ENCODE assay signal across 16 cellular contexts in the genomic region with DNA sequence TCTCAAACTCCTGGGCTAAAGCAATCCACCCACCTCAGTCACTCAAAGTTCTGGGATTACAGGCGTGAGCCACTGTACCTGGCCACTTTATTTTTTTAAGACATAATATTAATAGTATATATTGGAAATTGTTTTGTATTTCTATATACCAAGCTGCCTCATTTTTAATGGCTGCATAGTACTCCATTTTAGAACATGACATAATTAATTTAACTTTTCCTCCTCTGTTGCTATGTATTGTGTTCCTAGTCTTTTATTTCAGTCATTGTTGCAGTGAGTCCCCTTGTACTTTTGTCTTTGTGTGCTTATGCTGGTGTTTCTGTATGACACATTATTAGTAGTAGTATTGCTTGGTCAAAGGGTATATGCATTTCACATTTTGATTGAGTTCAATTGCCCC.
DNase-seq lines count a peak whose midpoint lies in the region; ATAC-seq, FAIRE-seq and TF ChIP-seq lines count a peak whose summit lies in the region.
"Had no signal": no experiment of that assay in that cellular context is flagged by ENCODE, and none has a peak within 500 bp of the region (broad histone marks: within the 10 kb centered on the region; RNA-seq: fewer than 3 reads in every experiment).

No MANE protein-coding gene starts in this region.

- no peak overlapping the region for H3K27ac ChIP-seq in CD8-positive, alpha-beta memory T cell (ENCODE audit: low read depth, low read length)
- H3K27ac ChIP-seq in kidney (ENCODE audit: low read depth in 2 of 2, low read length in 2 of 2), result no peak overlapping the region

- CTCF ChIA-PET in CD8-positive, alpha-beta memory T cell (lab: Charles Lee), result interaction anchor here (1.3 to 2.4 kb wide), 4 partner anchors 9 to 179 kb away, joined by 3 to 7 read pairs (median 6); a partner anchor contains a TSS

- H3K9ac ChIP-seq in kidney (ENCODE audit: low read length in 2 of 2), result no peak overlapping the region

- no peak for TF ChIP-seq CTCF in kidney (IDR thresholded peaks at IDR 0.05; ENCODE audit: borderline replicate concordance, extremely low read depth, insufficient read depth)

- ATAC-seq in HG02885 (IDR thresholded peaks at IDR 0.05; ENCODE audit: poor library complexity, unreplicated experiment), result no peak

- H3K27me3 Mint-ChIP-seq in activated T-cell treated with anti-CD3 and anti-CD28 coated beads, Interleukin-2, amount 50 U/mL, for 24 hours, result no peaks in the 10 kb centered on the region
- peaks cover 0 to 9% of the 10 kb centered on the region in 2 donors for H3K27me3 Mint-ChIP-seq in CD8-positive, alpha-beta memory T cell
- no peaks in the 10 kb centered on the region for H3K27me3 Mint-ChIP-seq in activated T-helper 1 cell treated with anti-CD3 and anti-CD28 coated beads, Interleukin-12 subunit alpha, Interleukin-12 subunit beta, Interleukin-2, Interleukin-4 antibody, amounts not matched to agents 30 ng/mL and 10 ng/mL and 1 ng/mL, durations not matched to agents 14 hours and 24 hours and 36 hours (ENCODE audit: insufficient read depth)
- peaks cover 6 to 54% (median 54%) of the 10 kb centered on the region in 3 donors for H3K27me3 Mint-ChIP-seq in immature natural killer cell (ENCODE audit: low read depth in 3 of 3)

- H3K4me1 ChIP-seq in CD8-positive, alpha-beta memory T cell (ENCODE audit: insufficient read depth, low read length), result peaks cover 40% of the 10 kb centered on the region
- H3K4me1 ChIP-seq in kidney (ENCODE audit: control insufficient read depth in 1 of 2, insufficient read depth in 1 of 2, low read depth in 1 of 2, low read length in 2 of 2), result peaks cover 4 to 8% of the 10 kb centered on the region in 2 donors

- H3K27me3 ChIP-seq in CD8-positive, alpha-beta memory T cell (ENCODE audit: insufficient read depth, low read length, poor library complexity, severe bottlenecking), result no peaks in the 10 kb centered on the region

- peaks cover 77% of the 10 kb centered on the region for H3K4me1 Mint-ChIP-seq in activated T-cell treated with anti-CD3 and anti-CD28 coated beads, Interleukin-2, amount 50 U/mL, for 24 hours (ENCODE audit: low read depth)
- peaks cover 69 to 94% (median 70%) of the 10 kb centered on the region in 3 donors for H3K4me1 Mint-ChIP-seq in CD8-positive, alpha-beta memory T cell
- H3K4me1 Mint-ChIP-seq in activated T-helper 1 cell treated with anti-CD3 and anti-CD28 coated beads, Interleukin-12 subunit alpha, Interleukin-12 subunit beta, Interleukin-2, Interleukin-4 antibody, amounts not matched to agents 30 ng/mL and 10 ng/mL and 1 ng/mL, durations not matched to agents 14 hours and 24 hours and 36 hours (ENCODE audit: low read depth), result peaks cover 56% of the 10 kb centered on the region
- peaks cover 74 to 97% of the 10 kb centered on the region in 2 donors for H3K4me1 Mint-ChIP-seq in immature natural killer cell

- H3K9me3 Mint-ChIP-seq in activated T-cell treated with anti-CD3 and anti-CD28 coated beads, Interleukin-2, amount 50 U/mL, for 24 hours, result peaks cover 3% of the 10 kb centered on the region
- peaks cover 0 to 3% (median 0%) of the 10 kb centered on the region in 5 donors for H3K9me3 Mint-ChIP-seq in CD8-positive, alpha-beta memory T cell
- peaks cover 10% of the 10 kb centered on the region for H3K9me3 Mint-ChIP-seq in activated T-helper 1 cell treated with anti-CD3 and anti-CD28 coated beads, Interleukin-12 subunit alpha, Interleukin-12 subunit beta, Interleukin-2, Interleukin-4 antibody, amounts not matched to agents 30 ng/mL and 10 ng/mL and 1 ng/mL, durations not matched to agents 14 hours and 24 hours and 36 hours
- H3K9me3 Mint-ChIP-seq in immature natural killer cell, result peaks cover 0 to 2% (median 0%) of the 10 kb centered on the region in 6 donors
- H3K9me3 Mint-ChIP-seq: HFFc6 had no signal

- intact Hi-C loops in activated T-helper 1 cell treated with anti-CD3 and anti-CD28 coated beads, Interleukin-12 subunit alpha, Interleukin-12 subunit beta, Interleukin-2, Interleukin-4 antibody, amounts not matched to agents 30 ng/mL and 10 ng/mL and 1 ng/mL, durations not matched to agents 14 hours and 24 hours and 36 hours (cut with micrococcal nuclease), result loop anchor here (2.0 kb wide), 1 partner anchor 667 kb away; no protein-coding TSS in a partner anchor
- intact Hi-C loops in kidney (cut with DNase I), result loop anchor here (10.0 kb wide), 1 partner anchor 275 kb away; no protein-coding TSS in a partner anchor

- DNase-seq in activated T-cell treated with anti-CD3 and anti-CD28 coated beads, Interleukin-2, amount 50 U/mL, for 24 hours, result no peak
- DNase-seq in activated T-cell treated with anti-CD3 and anti-CD28 coated beads, Interleukin-2, amount 50 U/mL, for 48 hours, result no peak
- DNase-seq in CD8-positive, alpha-beta memory T cell, result no peak
- no peak for DNase-seq in activated T-helper 1 cell treated with anti-CD3 and anti-CD28 coated beads, Interleukin-12 subunit alpha, Interleukin-12 subunit beta, Interleukin-2, Interleukin-4 antibody, amounts not matched to agents 30 ng/mL and 10 ng/mL and 1 ng/mL, durations not matched to agents 14 hours and 24 hours and 36 hours (ENCODE audit: low spot score)
- DNase-seq in immature natural killer cell (no peak), kidney (no peak)
- DNase-seq: AML-193, EL, HFFc6, NCI-H1048, NCI-H146, NCI-H2227 treated with DMSO at 0.1 percent for 48 hours, NCI-H526 treated with DMSO at 0.1 percent for 48 hours, RPMI8226 had no signal

- H3K4me3 ChIP-seq in CD8-positive, alpha-beta memory T cell (ENCODE audit: low read length), result no peak overlapping the region
- H3K4me3 ChIP-seq in kidney (ENCODE audit: low read length in 2 of 2), result no peak overlapping the region

- POLR2A ChIA-PET in CD8-positive, alpha-beta memory T cell (lab: Charles Lee), result interaction anchor here (1.5 kb wide), 1 partner anchor 17 kb away, joined by 3 read pairs; no protein-coding TSS in a partner anchor

- peaks cover 74% of the 10 kb centered on the region for H3K36me3 ChIP-seq in CD8-positive, alpha-beta memory T cell (ENCODE audit: insufficient read depth, low read length)
- H3K36me3 ChIP-seq in kidney (ENCODE audit: control insufficient read depth in 1 of 2, insufficient read depth in 2 of 2, low read length in 2 of 2), result peaks cover 0 to 4% of the 10 kb centered on the region in 2 donors

- no peak overlapping the region for H3K4me3 Mint-ChIP-seq in activated T-cell treated with anti-CD3 and anti-CD28 coated beads, Interleukin-2, amount 50 U/mL, for 24 hours
- no peak overlapping the region for H3K4me3 Mint-ChIP-seq in CD8-positive, alpha-beta memory T cell
- H3K4me3 Mint-ChIP-seq in activated T-helper 1 cell treated with anti-CD3 and anti-CD28 coated beads, Interleukin-12 subunit alpha, Interleukin-12 subunit beta, Interleukin-2, Interleukin-4 antibody, amounts not matched to agents 30 ng/mL and 10 ng/mL and 1 ng/mL, durations not matched to agents 14 hours and 24 hours and 36 hours, result no peak overlapping the region
- H3K4me3 Mint-ChIP-seq in immature natural killer cell, result no peak overlapping the region
- H3K4me3 Mint-ChIP-seq: HFFc6 had no signal

- peaks cover 97% of the 10 kb centered on the region for H3K36me3 Mint-ChIP-seq in activated T-cell treated with anti-CD3 and anti-CD28 coated beads, Interleukin-2, amount 50 U/mL, for 24 hours (ENCODE audit: low read depth)
- H3K36me3 Mint-ChIP-seq in CD8-positive, alpha-beta memory T cell, result peaks cover 57 to 97% (median 60%) of the 10 kb centered on the region in 3 donors
- H3K36me3 Mint-ChIP-seq in activated T-helper 1 cell treated with anti-CD3 and anti-CD28 coated beads, Interleukin-12 subunit alpha, Interleukin-12 subunit beta, Interleukin-2, Interleukin-4 antibody, amounts not matched to agents 30 ng/mL and 10 ng/mL and 1 ng/mL, durations not matched to agents 14 hours and 24 hours and 36 hours (ENCODE audit: low read depth), result peaks cover 67% of the 10 kb centered on the region
- peaks cover 51 to 76% (median 63%) of the 10 kb centered on the region in 3 donors for H3K36me3 Mint-ChIP-seq in immature natural killer cell

- no peaks in the 10 kb centered on the region for H3K9me3 ChIP-seq in CD8-positive, alpha-beta memory T cell (ENCODE audit: low read length)
- H3K9me3 ChIP-seq in kidney (ENCODE audit: control insufficient read depth in 1 of 2, low read length in 2 of 2), result no peaks in the 10 kb centered on the region

- FAIRE-seq in kidney (lab: Jason Lieb, UNC), result no peak
- FAIRE-seq: H1 had no signal

- peak overlapping the region; percentile 95 for H3K27ac Mint-ChIP-seq in activated T-cell treated with anti-CD3 and anti-CD28 coated beads, Interleukin-2, amount 50 U/mL, for 24 hours
- H3K27ac Mint-ChIP-seq in CD8-positive, alpha-beta memory T cell, result peak overlapping the region in 7 of 8 donors; percentile 23 to 95 (median 77)
- H3K27ac Mint-ChIP-seq in activated T-helper 1 cell treated with anti-CD3 and anti-CD28 coated beads, Interleukin-12 subunit alpha, Interleukin-12 subunit beta, Interleukin-2, Interleukin-4 antibody, amounts not matched to agents 30 ng/mL and 10 ng/mL and 1 ng/mL, durations not matched to agents 14 hours and 24 hours and 36 hours, result peak overlapping the region; percentile 54
- peak overlapping the region in 5 of 6 donors; percentile 37 to 96 (median 91) for H3K27ac Mint-ChIP-seq in immature natural killer cell
- H3K27ac Mint-ChIP-seq: HFFc6 had no signal
